In the genomic region with DNA sequence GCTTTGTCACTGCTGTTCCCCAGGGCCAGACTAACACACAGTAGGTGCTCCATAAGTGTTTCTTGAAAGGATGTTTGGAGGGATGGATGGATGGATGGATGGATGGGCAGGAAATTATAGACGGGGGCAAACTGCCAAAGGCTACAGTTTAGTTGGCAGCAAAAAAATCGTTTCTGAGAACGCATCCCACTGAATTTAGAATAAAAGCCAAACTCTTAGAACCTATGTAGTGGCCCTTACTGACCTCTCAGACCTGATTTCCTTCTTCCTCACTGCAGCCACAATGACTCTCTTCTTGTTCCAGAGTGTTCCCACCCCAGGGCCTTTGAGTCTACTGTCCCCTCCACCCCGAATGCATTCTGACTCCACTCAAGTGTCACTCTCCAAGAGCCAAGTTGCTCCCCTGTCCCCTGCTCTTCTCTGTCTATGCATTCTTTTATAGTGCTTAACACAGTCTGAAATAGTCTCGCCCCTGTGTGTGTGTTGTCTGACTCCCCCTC, we compare ENCODE assay signal across 11 cellular contexts. TPM values are rescaled to one million over a fixed set of nuclear protein-coding genes. Genes with fewer than 3 reads are reported as not detected.
A peak's percentile ranks its signal among the peaks of the same experiment; 100 is the strongest.
DNase-seq lines count a peak whose midpoint lies in the region; ATAC-seq and TF ChIP-seq lines count a peak whose summit lies in the region.
"Had no signal": no experiment of that assay in that cellular context is flagged by ENCODE, and none has a peak within 500 bp of the region (broad histone marks: within the 10 kb centered on the region; RNA-seq: fewer than 3 reads in every experiment).

No MANE protein-coding gene starts in this region.

- H3K36me3 ChIP-seq in upper lobe of left lung = no peaks in the 10 kb centered on the region

- no peak for DNase-seq in activated naive CD4-positive, alpha-beta T cell treated with anti-CD3 and anti-CD28 coated beads, Interleukin-2, amount 50 U/mL, for 16 hours
- DNase-seq in memory B cell (ENCODE audit: low spot score in 2 of 2) (no peak), upper lobe of left lung (peak in 1 of 2 donors; percentile 15), NCI-H226 (no peak), erythroblast (lab: John Stamatoyannopoulos, UW) (no peak), COLO668 (lab: John Stamatoyannopoulos, UW; ENCODE audit: unreplicated experiment) (no peak)
- DNase-seq: foreskin keratinocyte had no signal

- TF ChIP-seq POLR2A in upper lobe of left lung (IDR thresholded peaks at IDR 0.05) = no peak
- no peak for TF ChIP-seq POLR2A in erythroblast (IDR thresholded peaks at IDR 0.05; ENCODE audit: low read length)

- H3K27me3 ChIP-seq in upper lobe of left lung = peaks cover 0 to 34% (median 11%) of the 10 kb centered on the region in 4 donors

- no peak for TF ChIP-seq EP300 in upper lobe of left lung (IDR thresholded peaks at IDR 0.05)

- H3K36me3 Mint-ChIP-seq in activated naive CD4-positive, alpha-beta T cell treated with anti-CD3 and anti-CD28 coated beads, Interleukin-2, amount 50 U/mL, for 24 hours = no peaks in the 10 kb centered on the region
- peaks cover 2% of the 10 kb centered on the region for H3K36me3 Mint-ChIP-seq in memory B cell

- 28 to 30% methylated on average over 5 of the region's 5 CpGs for WGBS in upper lobe of left lung, 2 donors

- peaks cover 14 to 42% (median 15%) of the 10 kb centered on the region in 4 donors for H3K4me1 ChIP-seq in upper lobe of left lung
- H3K4me1 ChIP-seq: foreskin keratinocyte had no signal

- H3K27ac ChIP-seq in VCaP = peak overlapping the region; percentile 98
- peak overlapping the region in 3 of 4 donors; percentile 27 to 48 (median 46) for H3K27ac ChIP-seq in upper lobe of left lung
- H3K27ac ChIP-seq: foreskin keratinocyte, parathyroid adenoma had no signal

- H3K4me1 Mint-ChIP-seq in activated naive CD4-positive, alpha-beta T cell treated with anti-CD3 and anti-CD28 coated beads, Interleukin-2, amount 50 U/mL, for 24 hours = peaks cover 3% of the 10 kb centered on the region
- peaks cover 5% of the 10 kb centered on the region for H3K4me1 Mint-ChIP-seq in memory B cell

- H3K27ac Mint-ChIP-seq in activated naive CD4-positive, alpha-beta T cell treated with anti-CD3 and anti-CD28 coated beads, Interleukin-2, amount 50 U/mL, for 24 hours = no peak overlapping the region
- no peak overlapping the region for H3K27ac Mint-ChIP-seq in memory B cell

- peak; percentile 38 for TF ChIP-seq CTCF in VCaP (conservative IDR thresholded peaks at IDR 0.05)
- peak in 2 of 6 experiments; percentile 2 to 25 for TF ChIP-seq CTCF in upper lobe of left lung (IDR thresholded peaks at IDR 0.05)

- H3K4me3 Mint-ChIP-seq in activated naive CD4-positive, alpha-beta T cell treated with anti-CD3 and anti-CD28 coated beads, Interleukin-2, amount 50 U/mL, for 24 hours = peak overlapping the region; percentile 70
- H3K4me3 Mint-ChIP-seq in memory B cell = peak overlapping the region; percentile 55

- H3K4me3 ChIP-seq in upper lobe of left lung = peak overlapping the region in 3 of 4 donors; percentile 40 to 63 (median 62)

- no peak for ATAC-seq in memory B cell (ENCODE audit: low read depth)
- ATAC-seq in upper lobe of left lung (ENCODE audit: low FRiP score in 2 of 2) = no peak

- peaks cover 37% of the 10 kb centered on the region for H3K27me3 Mint-ChIP-seq in activated naive CD4-positive, alpha-beta T cell treated with anti-CD3 and anti-CD28 coated beads, Interleukin-2, amount 50 U/mL, for 24 hours
- H3K27me3 Mint-ChIP-seq in memory B cell = peaks cover 36% of the 10 kb centered on the region

- H3K9me3 ChIP-seq in upper lobe of left lung = no peaks in the 10 kb centered on the region

- H3K9me3 Mint-ChIP-seq in activated naive CD4-positive, alpha-beta T cell treated with anti-CD3 and anti-CD28 coated beads, Interleukin-2, amount 50 U/mL, for 24 hours = no peaks in the 10 kb centered on the region
- no peaks in the 10 kb centered on the region for H3K9me3 Mint-ChIP-seq in memory B cell

RNA-seq across cellular contexts. Expression of a gene that starts 5.2 kb away (rescaled TPM):
- 10 to 100 TPM; 17.8 to 97.0 (median 63.0) TPM for total RNA-seq in upper lobe of left lung
- total RNA-seq: foreskin keratinocyte had no signal

RNA-seq across cellular contexts. Expression of a gene that starts 31.5 kb away (rescaled TPM):
- not detected for total RNA-seq in upper lobe of left lung
- total RNA-seq: foreskin keratinocyte, subcutaneous adipose tissue had no signal
